ENCODE assay signal across 1 cellular context in the genomic region with DNA sequence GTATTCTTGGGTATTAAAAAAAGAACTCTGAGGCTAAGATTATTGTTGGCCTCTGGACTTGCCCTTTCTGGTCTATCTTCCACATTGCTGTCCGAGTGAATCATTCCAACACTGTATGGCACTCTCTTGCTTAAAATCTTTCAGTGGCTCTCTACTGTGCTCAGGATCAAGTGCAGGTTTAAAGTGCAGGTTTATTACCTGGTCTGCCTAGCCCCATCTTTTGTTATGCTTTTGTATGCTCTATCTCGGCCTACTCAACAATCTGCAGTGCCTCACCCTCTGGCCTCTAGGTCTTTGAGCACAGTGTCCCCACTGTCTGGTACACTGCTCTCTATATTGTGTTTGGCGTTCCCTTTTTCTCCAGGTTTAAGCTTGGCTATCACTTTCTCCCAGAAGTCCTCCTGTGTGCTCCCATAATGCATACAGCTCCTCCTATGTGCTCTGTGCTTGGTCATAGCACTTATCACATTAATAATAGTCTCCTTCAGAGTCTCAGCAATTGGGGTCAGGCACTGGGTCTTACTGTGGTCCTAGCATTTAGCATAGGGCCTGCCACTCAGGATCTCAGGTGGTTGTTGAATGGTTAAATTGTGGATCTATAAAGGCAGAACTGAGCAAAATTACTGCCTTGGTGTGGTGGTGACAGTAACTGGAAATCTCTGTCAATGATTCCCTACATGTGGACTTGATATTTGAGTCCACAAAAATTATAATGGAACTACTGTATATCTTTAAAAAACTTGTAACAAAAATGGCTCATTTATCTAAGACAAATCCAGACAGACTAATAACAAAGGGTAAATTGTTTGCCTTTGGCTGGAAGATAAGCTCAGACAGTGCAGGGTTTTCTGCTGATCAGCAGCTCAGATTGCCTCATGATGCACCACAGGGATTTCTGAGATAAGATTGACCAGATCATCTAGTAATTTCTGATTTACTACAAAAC.
TF ChIP-seq lines count a peak whose summit lies in the region.

No MANE protein-coding gene starts in this region.

TF ChIP-seq in WTC11, 78 proteins besides CTCF, POLR2A, EP300 and RAD21 (continued from another document):
- TF ChIP-seq NFYB (CRISPR knock-in tag; conservative IDR thresholded peaks at IDR 0.05; ENCODE audit: low read depth) (no peak), ZNF121 (CRISPR knock-in tag; IDR thresholded peaks at IDR 0.05) (no peak), FOXJ3 (CRISPR knock-in tag; IDR thresholded peaks at IDR 0.05; ENCODE audit: borderline replicate concordance) (no peak)
- TF ChIP-seq, protein P1, sequence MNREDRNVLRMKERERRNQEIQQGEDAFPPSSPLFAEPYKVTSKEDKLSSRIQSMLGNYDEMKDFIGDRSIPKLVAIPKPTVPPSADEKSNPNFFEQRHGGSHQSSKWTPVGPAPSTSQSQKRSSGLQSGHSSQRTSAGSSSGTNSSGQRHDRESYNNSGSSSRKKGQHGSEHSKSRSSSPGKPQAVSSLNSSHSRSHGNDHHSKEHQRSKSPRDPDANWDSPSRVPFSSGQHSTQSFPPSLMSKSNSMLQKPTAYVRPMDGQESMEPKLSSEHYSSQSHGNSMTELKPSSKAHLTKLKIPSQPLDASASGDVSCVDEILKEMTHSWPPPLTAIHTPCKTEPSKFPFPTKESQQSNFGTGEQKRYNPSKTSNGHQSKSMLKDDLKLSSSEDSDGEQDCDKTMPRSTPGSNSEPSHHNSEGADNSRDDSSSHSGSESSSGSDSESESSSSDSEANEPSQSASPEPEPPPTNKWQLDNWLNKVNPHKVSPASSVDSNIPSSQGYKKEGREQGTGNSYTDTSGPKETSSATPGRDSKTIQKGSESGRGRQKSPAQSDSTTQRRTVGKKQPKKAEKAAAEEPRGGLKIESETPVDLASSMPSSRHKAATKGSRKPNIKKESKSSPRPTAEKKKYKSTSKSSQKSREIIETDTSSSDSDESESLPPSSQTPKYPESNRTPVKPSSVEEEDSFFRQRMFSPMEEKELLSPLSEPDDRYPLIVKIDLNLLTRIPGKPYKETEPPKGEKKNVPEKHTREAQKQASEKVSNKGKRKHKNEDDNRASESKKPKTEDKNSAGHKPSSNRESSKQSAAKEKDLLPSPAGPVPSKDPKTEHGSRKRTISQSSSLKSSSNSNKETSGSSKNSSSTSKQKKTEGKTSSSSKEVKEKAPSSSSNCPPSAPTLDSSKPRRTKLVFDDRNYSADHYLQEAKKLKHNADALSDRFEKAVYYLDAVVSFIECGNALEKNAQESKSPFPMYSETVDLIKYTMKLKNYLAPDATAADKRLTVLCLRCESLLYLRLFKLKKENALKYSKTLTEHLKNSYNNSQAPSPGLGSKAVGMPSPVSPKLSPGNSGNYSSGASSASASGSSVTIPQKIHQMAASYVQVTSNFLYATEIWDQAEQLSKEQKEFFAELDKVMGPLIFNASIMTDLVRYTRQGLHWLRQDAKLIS (CRISPR knock-in tag; IDR thresholded peaks at IDR 0.05; ENCODE audit: borderline replicate concordance), result no peak
TF ChIP-seq in WTC11: peak in this region for 0.
